In the genomic region with DNA sequence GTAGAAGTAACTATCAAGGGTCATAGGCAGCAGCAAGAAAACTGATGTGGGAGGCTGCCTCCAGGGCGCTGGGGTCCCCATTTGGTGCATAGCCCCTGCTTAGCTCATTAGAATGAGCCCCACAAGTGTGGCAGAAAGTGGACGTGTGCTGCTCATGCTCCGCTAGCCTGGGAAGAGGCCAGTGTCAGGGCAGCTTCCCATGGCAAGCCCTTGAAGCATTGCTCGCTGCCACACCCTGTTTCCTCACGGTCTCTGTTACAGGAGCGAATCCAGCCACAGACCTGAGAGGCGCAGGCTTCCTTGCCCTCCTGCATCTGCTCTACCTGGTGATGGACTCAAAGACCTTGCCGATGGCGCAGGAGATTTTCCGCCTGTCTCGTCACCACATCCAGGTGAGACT, we compare ENCODE assay signal across 19 cellular contexts. TPM values are rescaled to one million over a fixed set of nuclear protein-coding genes. Genes with fewer than 3 reads are reported as not detected.
DNase-seq lines count a peak whose midpoint lies in the region; ATAC-seq and TF ChIP-seq lines count a peak whose summit lies in the region.
"Had no signal": no experiment of that assay in that cellular context is flagged by ENCODE, and none has a peak within 500 bp of the region (broad histone marks: within the 10 kb centered on the region; RNA-seq: fewer than 3 reads in every experiment).

No MANE protein-coding gene starts in this region.

- CTCF ChIA-PET in RWPE1 (lab: Yijun Ruan, JAX) = no interaction called here

- H3K9ac ChIP-seq in smooth muscle cell (ENCODE audit: low read depth) = no peak overlapping the region
- H3K9ac ChIP-seq: SK-N-SH had no signal

- H3K4me1 ChIP-seq in smooth muscle cell (ENCODE audit: low read depth) (no peaks in the 10 kb centered on the region), body of pancreas (no peaks in the 10 kb centered on the region)

- 82% methylated on average over 11 of the region's 11 CpGs for WGBS in smooth muscle cell (ENCODE audit: low lambda C conversion rate)
- 98 to 99% methylated on average over 11 of the region's 11 CpGs for WGBS in body of pancreas, 2 donors

- no peak overlapping the region for H2AFZ ChIP-seq in smooth muscle cell (ENCODE audit: low read depth)

- H3K9me3 ChIP-seq in smooth muscle cell (replicated peaks; ENCODE audit: low read depth) = no peaks in the 10 kb centered on the region
- no peaks in the 10 kb centered on the region for H3K9me3 ChIP-seq in body of pancreas
- H3K9me3 ChIP-seq: SK-N-SH had no signal

- peaks cover 16% of the 10 kb centered on the region for H3K4me1 Mint-ChIP-seq in endothelial cell (ENCODE audit: unreplicated experiment)
- H3K4me1 Mint-ChIP-seq: CD8-positive, alpha-beta memory T cell had no signal

- H3K4me3 ChIP-seq in smooth muscle cell (no peak overlapping the region), body of pancreas (no peak overlapping the region)

- no peaks in the 10 kb centered on the region for H3F3A ChIP-seq in smooth muscle cell (ENCODE audit: low read depth)

- peaks cover 2% of the 10 kb centered on the region for H3K27me3 Mint-ChIP-seq in endothelial cell (ENCODE audit: unreplicated experiment)
- H3K27me3 Mint-ChIP-seq: CD8-positive, alpha-beta memory T cell had no signal

- TF ChIP-seq CTCF in RWPE1 (conservative IDR thresholded peaks at IDR 0.05; ENCODE audit: low read depth) (no peak), endothelial cell (IDR thresholded peaks at IDR 0.05; ENCODE audit: unreplicated experiment) (no peak), smooth muscle cell (IDR thresholded peaks at IDR 0.05; ENCODE audit: borderline replicate concordance, insufficient read depth, poor library complexity, severe bottlenecking) (no peak), body of pancreas (IDR thresholded peaks at IDR 0.05) (no peak)

- POLR2A ChIA-PET in RWPE1 (lab: Yijun Ruan, JAX; ENCODE audit: low non-redundant PET) = no interaction called here

- no peak for DNase-seq in RWPE1 (ENCODE audit: low spot score)
- DNase-seq in endothelial cell (ENCODE audit: low spot score) = no peak
- peak; percentile 61 for DNase-seq in left kidney (ENCODE audit: low read depth, low spot score)
- DNase-seq in smooth muscle cell (lab: John Stamatoyannopoulos, UW; ENCODE audit: unreplicated experiment) = no peak
- no peak for DNase-seq in NCI-H2196 treated with DMSO at 0.1 percent for 48 hours (lab: John Stamatoyannopoulos, UW; ENCODE audit: unreplicated experiment)
- DNase-seq in body of pancreas = no peak
- no peak for DNase-seq in KG1 (lab: John Stamatoyannopoulos, UW)
- DNase-seq: C1 segment of cervical spinal cord; CD8-positive, alpha-beta memory T cell; HFFc6; NCI-H1105 treated with DMSO at 0.1 percent for 48 hours; NCI-H1694 treated with DMSO at 0.1 percent for 48 hours; NCI-H510A; NCI-H748 treated with DMSO at 0.1 percent for 48 hours; NK-92 treated with Interleukin-12 subunit alpha and Interleukin-12 subunit beta, amount 100 ng/mL, for 24 hours; SHP77; SK-N-SH had no signal

- peak overlapping the region; percentile 49 for H3K4me2 ChIP-seq in smooth muscle cell
- H3K4me2 ChIP-seq: SK-N-SH had no signal

- intact Hi-C loops in body of pancreas (cut with DNase I) = no loop called here

- H3K79me2 ChIP-seq in smooth muscle cell (ENCODE audit: low read depth) = no peaks in the 10 kb centered on the region

- peaks cover 28% of the 10 kb centered on the region for H3K36me3 ChIP-seq in smooth muscle cell (ENCODE audit: low read depth)
- H3K36me3 ChIP-seq in body of pancreas (replicated peaks in 1 of 2; ENCODE audit: insufficient read depth in 1 of 2, low read depth in 2 of 2) = peaks cover 0 to 1% of the 10 kb centered on the region in 2 donors

- peaks cover 53% of the 10 kb centered on the region for H3K36me3 Mint-ChIP-seq in endothelial cell (ENCODE audit: low read depth, unreplicated experiment)

- no peak for ATAC-seq in body of pancreas
- no peak for ATAC-seq in HG02973 (IDR thresholded peaks at IDR 0.05; ENCODE audit: unreplicated experiment)

- no peaks in the 10 kb centered on the region for H4K20me1 ChIP-seq in smooth muscle cell (ENCODE audit: low read depth)

- peaks cover 6% of the 10 kb centered on the region for H3K9me3 Mint-ChIP-seq in endothelial cell (ENCODE audit: unreplicated experiment)
- H3K9me3 Mint-ChIP-seq: CD8-positive, alpha-beta memory T cell; HFFc6 had no signal

- H3K4me3 Mint-ChIP-seq in endothelial cell (ENCODE audit: unreplicated experiment) = peak overlapping the region; percentile 59
- H3K4me3 Mint-ChIP-seq: CD8-positive, alpha-beta memory T cell; HFFc6 had no signal

- no peak overlapping the region for H3K27ac Mint-ChIP-seq in endothelial cell (ENCODE audit: unreplicated experiment)
- H3K27ac Mint-ChIP-seq: HFFc6 had no signal

- no peak for TF ChIP-seq POLR2A in body of pancreas (IDR thresholded peaks at IDR 0.05)

- H3K27ac ChIP-seq in RWPE1 = peak overlapping the region; percentile 1
- H3K27ac ChIP-seq in smooth muscle cell (ENCODE audit: low read depth) = no peak overlapping the region
- H3K27ac ChIP-seq in body of pancreas = no peak overlapping the region

- H3K27me3 ChIP-seq in smooth muscle cell (ENCODE audit: low read depth) (no peaks in the 10 kb centered on the region), body of pancreas (no peaks in the 10 kb centered on the region)

RNA-seq across cellular contexts. Expression of gene ELMOD3, which starts 22.5 kb away (rescaled TPM):
- total RNA-seq in endothelial cell (ENCODE audit: unreplicated experiment) (15.9 TPM), smooth muscle cell (13.3 and 28.2 TPM in 2 replicates), body of pancreas (10 to 100 TPM; 16.9 to 18.5 TPM)
- polyA plus RNA-seq in smooth muscle cell = 15.2 and 16.4 TPM in 2 replicates

RNA-seq across cellular contexts. Expression of gene RETSAT, which starts 22.8 kb away (rescaled TPM):
- 37.0 TPM for total RNA-seq in endothelial cell (ENCODE audit: unreplicated experiment)
- total RNA-seq in smooth muscle cell = 24.1 and 29.9 TPM in 2 replicates
- polyA plus RNA-seq in smooth muscle cell = 17.9 and 20.6 TPM in 2 replicates
- total RNA-seq in body of pancreas = 10 to 100 TPM; 68.5 to 98.6 TPM

RNA-seq across cellular contexts. Expression of gene CAPG, which starts 33.1 kb away (rescaled TPM):
- total RNA-seq in endothelial cell (ENCODE audit: unreplicated experiment) = 76.4 TPM
- 50.1 and 51.6 TPM in 2 replicates for total RNA-seq in smooth muscle cell
- polyA plus RNA-seq in smooth muscle cell = 96.2 and 183 TPM in 2 replicates
- 10 to 100 TPM; 26.0 to 35.0 TPM for total RNA-seq in body of pancreas

RNA-seq across cellular contexts. Expression of gene SH2D6, which starts 41.4 kb away (rescaled TPM):
- total RNA-seq in endothelial cell (ENCODE audit: unreplicated experiment) (0.33 TPM), smooth muscle cell (not detected in 2 replicates), body of pancreas (10 to 100 TPM in 1 of 2 donors, under 1 TPM in 1; 0.26 to 15.5 TPM)
- polyA plus RNA-seq in smooth muscle cell = not detected in 2 replicates
- total RNA-seq: H4 had no signal
- polyA plus RNA-seq: CD8-positive, alpha-beta memory T cell had no signal

RNA-seq across cellular contexts. Expression of gene TGOLN2, which starts 49.3 kb away (rescaled TPM):
- total RNA-seq in endothelial cell (ENCODE audit: unreplicated experiment) (83.1 TPM), smooth muscle cell (51.4 and 52.0 TPM in 2 replicates), body of pancreas (10 to 100 TPM; 69.9 to 75.2 TPM)
- 34.4 and 37.1 TPM in 2 replicates for polyA plus RNA-seq in smooth muscle cell
